In the genomic region with DNA sequence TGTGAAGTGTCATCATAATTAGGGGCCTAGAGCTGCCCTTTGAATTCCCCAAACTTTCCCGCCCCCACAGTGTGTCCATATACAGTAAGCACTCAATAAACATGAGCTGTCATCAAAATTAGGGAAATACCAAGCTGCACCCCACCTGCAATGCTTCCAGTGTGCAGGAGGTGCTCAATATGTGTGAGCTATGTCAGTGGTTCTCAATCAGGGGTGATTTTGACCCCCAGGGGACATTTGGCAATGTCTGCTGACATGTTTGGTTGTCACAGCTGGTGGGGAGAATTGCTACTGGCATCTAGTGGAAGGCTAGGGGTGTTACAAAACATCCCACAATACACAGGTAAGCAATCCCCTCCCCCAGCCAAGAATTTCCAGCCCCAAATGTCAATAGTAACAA, we compare ENCODE assay signal across 1 cellular context.
TF ChIP-seq lines count a peak whose summit lies in the region.

No MANE protein-coding gene starts in this region.

TF ChIP-seq in HCT116, 20 proteins besides CTCF, POLR2A, EP300 and RAD21:
- TF ChIP-seq EZH2 (IDR thresholded peaks at IDR 0.05), result no peak
- TF ChIP-seq EZH2phosphoT487 (IDR thresholded peaks at IDR 0.05; ENCODE audit: borderline replicate concordance), result no peak
